ENCODE assay signal across 8 cellular contexts in genomic region chr15:70488002-70488605, GRCh38.
DNase-seq lines count a peak whose midpoint lies in the region; ATAC-seq lines count a peak whose summit lies in the region.

No MANE protein-coding gene starts in this region.

- peak; percentile 8 for DNase-seq in DMS79 treated with DMSO at 0.1 percent for 48 hours (lab: John Stamatoyannopoulos, UW)
- no peak for DNase-seq in DMS79 (lab: John Stamatoyannopoulos, UW)
- DNase-seq in NCI-H146 treated with DMSO at 0.1 percent for 48 hours (lab: John Stamatoyannopoulos, UW; ENCODE audit: unreplicated experiment), result peak; percentile 7
- peak; percentile 38 for DNase-seq in activated CD4-positive, CD25-positive, alpha-beta regulatory T cell treated with anti-CD3 and anti-CD28 coated beads, Interleukin-2, amount 50 U/mL, for 16 hours (ENCODE audit: low read depth, low spot score)
- DNase-seq in cerebellar cortex (ENCODE audit: low spot score), result peak; percentile 71
- DNase-seq in left kidney (ENCODE audit: low read depth, low spot score), result peak; percentile 83
- DNase-seq in stimulated activated CD4-positive, alpha-beta T cell treated with anti-CD3 and anti-CD28 coated beads, TNF-alpha, amount 100 ng/mL, for 24 hours (ENCODE audit: low read depth in 3 of 3), result peak; percentile 46 to 70 (median 57)

- no peak for ATAC-seq in GM21447 (IDR thresholded peaks at IDR 0.05; ENCODE audit: unreplicated experiment)
